ENCODE assay signal across 1 cellular context in genomic region chrX:3712870-3713224, GRCh38.
TF ChIP-seq lines count a peak whose summit lies in the region.

No MANE protein-coding gene starts in this region.

TF ChIP-seq in HepG2, 621 proteins besides CTCF, POLR2A, EP300 and RAD21 (continued from another document):
- TF ChIP-seq, protein P1, sequence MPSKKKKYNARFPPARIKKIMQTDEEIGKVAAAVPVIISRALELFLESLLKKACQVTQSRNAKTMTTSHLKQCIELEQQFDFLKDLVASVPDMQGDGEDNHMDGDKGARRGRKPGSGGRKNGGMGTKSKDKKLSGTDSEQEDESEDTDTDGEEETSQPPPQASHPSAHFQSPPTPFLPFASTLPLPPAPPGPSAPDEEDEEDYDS (CRISPR knock-in tag; IDR thresholded peaks at IDR 0.05), result no peak
- TF ChIP-seq KDM5B (CRISPR knock-in tag; IDR thresholded peaks at IDR 0.05; ENCODE audit: borderline replicate concordance), result no peak
- TF ChIP-seq ZNF34 (CRISPR knock-in tag; IDR thresholded peaks at IDR 0.05; ENCODE audit: borderline replicate concordance), result no peak
- TF ChIP-seq ZKSCAN5 (CRISPR knock-in tag; IDR thresholded peaks at IDR 0.05), result no peak
- TF ChIP-seq ZNF670 (CRISPR knock-in tag; IDR thresholded peaks at IDR 0.05; ENCODE audit: borderline replicate concordance), result no peak
- TF ChIP-seq, protein P2, sequence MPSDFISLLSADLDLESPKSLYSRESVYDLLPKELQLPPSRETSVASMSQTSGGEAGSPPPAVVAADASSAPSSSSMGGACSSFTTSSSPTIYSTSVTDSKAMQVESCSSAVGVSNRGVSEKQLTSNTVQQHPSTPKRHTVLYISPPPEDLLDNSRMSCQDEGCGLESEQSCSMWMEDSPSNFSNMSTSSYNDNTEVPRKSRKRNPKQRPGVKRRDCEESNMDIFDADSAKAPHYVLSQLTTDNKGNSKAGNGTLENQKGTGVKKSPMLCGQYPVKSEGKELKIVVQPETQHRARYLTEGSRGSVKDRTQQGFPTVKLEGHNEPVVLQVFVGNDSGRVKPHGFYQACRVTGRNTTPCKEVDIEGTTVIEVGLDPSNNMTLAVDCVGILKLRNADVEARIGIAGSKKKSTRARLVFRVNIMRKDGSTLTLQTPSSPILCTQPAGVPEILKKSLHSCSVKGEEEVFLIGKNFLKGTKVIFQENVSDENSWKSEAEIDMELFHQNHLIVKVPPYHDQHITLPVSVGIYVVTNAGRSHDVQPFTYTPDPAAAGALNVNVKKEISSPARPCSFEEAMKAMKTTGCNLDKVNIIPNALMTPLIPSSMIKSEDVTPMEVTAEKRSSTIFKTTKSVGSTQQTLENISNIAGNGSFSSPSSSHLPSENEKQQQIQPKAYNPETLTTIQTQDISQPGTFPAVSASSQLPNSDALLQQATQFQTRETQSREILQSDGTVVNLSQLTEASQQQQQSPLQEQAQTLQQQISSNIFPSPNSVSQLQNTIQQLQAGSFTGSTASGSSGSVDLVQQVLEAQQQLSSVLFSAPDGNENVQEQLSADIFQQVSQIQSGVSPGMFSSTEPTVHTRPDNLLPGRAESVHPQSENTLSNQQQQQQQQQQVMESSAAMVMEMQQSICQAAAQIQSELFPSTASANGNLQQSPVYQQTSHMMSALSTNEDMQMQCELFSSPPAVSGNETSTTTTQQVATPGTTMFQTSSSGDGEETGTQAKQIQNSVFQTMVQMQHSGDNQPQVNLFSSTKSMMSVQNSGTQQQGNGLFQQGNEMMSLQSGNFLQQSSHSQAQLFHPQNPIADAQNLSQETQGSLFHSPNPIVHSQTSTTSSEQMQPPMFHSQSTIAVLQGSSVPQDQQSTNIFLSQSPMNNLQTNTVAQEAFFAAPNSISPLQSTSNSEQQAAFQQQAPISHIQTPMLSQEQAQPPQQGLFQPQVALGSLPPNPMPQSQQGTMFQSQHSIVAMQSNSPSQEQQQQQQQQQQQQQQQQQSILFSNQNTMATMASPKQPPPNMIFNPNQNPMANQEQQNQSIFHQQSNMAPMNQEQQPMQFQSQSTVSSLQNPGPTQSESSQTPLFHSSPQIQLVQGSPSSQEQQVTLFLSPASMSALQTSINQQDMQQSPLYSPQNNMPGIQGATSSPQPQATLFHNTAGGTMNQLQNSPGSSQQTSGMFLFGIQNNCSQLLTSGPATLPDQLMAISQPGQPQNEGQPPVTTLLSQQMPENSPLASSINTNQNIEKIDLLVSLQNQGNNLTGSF (CRISPR knock-in tag; IDR thresholded peaks at IDR 0.05), result no peak
- no peak for TF ChIP-seq MXD1 (CRISPR knock-in tag; IDR thresholded peaks at IDR 0.05)
